ENCODE assay signal across 14 cellular contexts in genomic region chr11:121510438-121510837, GRCh38.
"Had no signal": no experiment of that assay in that cellular context is flagged by ENCODE, and none has a peak within 500 bp of the region (broad histone marks: within the 10 kb centered on the region; RNA-seq: fewer than 3 reads in every experiment).

No MANE protein-coding gene starts in this region.

- H3K79me2 ChIP-seq: parathyroid adenoma had no signal

- H3K27ac ChIP-seq: epithelial cell of prostate, parathyroid adenoma had no signal

- H3K9ac ChIP-seq: parathyroid adenoma had no signal

- DNase-seq: activated CD4-positive, alpha-beta T cell treated with anti-CD3 and anti-CD28 coated beads for 4 hours; activated effector memory CD4-positive, alpha-beta T cell treated with anti-CD3 and anti-CD28 coated beads, Interleukin-2, amount 50 U/mL, for 16 hours; activated T-cell treated with anti-CD3 and anti-CD28 coated beads, Interleukin-2, amount 50 U/mL, for 4 hours; dermis blood vessel endothelial cell; effector memory CD8-positive, alpha-beta T cell; foreskin melanocyte; mesendoderm; stimulated activated CD4-positive, alpha-beta T cell treated with anti-CD3 and anti-CD28 coated beads, Interleukin-12 subunit alpha, Interleukin-12 subunit beta, amount 100 ng/mL, for 4 hours; stimulated activated CD4-positive, alpha-beta T cell treated with anti-CD3 and anti-CD28 coated beads, Interleukin-2, amount 100 ng/mL, for 24 hours; T-helper 2 cell had no signal

- H2AFZ ChIP-seq: parathyroid adenoma had no signal

- H3K27me3 Mint-ChIP-seq: effector memory CD8-positive, alpha-beta T cell had no signal

- H3K4me1 ChIP-seq: parathyroid adenoma had no signal

- FAIRE-seq: astrocyte had no signal

- ATAC-seq: activated T-cell treated with anti-CD3 and anti-CD28 coated beads, Interleukin-2, amount 50 U/mL, for 4 hours; effector memory CD8-positive, alpha-beta T cell had no signal

- H3K4me3 Mint-ChIP-seq: activated T-cell treated with anti-CD3 and anti-CD28 coated beads, Interleukin-2, amount 50 U/mL, for 4 hours; effector memory CD8-positive, alpha-beta T cell; neural crest cell had no signal
